Comparison of ENCODE assay signal across 9 cellular contexts in the genomic region with DNA sequence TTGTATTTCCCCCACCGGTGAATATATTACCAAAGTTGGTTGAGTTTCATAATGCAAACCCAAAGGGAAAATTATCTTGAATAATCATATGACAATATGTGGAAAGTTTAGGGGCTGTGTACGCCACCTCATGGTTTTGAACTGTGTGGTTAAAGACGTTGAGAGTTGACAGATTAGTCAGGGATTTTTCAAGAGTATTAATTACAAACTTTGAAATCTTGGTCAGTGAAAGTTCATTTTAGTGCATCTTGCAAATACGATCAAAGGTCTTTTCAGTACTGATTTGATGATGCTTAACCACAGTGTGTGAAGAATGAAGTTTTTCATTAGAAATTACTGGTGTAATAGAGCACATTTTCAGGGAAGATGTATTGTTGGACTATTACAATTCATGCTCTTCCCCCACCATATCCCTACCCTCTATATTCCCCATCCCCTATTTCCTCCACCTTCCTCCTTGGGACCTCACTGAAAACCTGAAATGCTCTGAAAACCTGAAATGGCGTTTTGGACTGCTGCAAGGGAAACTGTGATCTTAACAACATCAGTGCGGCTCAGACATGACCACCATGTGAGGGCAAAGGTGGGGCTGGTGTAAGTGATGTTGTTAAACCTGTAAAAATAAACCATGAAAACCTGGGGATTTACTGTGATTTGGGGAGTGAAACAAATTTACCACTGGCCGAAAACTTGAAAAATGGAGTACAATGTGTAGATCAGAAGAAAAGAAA. TPM values are rescaled to one million over a fixed set of nuclear protein-coding genes. Genes with fewer than 3 reads are reported as not detected.
A peak's percentile ranks its signal among the peaks of the same experiment; 100 is the strongest.
DNase-seq lines count a peak whose midpoint lies in the region; ATAC-seq and TF ChIP-seq lines count a peak whose summit lies in the region.
"Had no signal": no experiment of that assay in that cellular context is flagged by ENCODE, and none has a peak within 500 bp of the region (broad histone marks: within the 10 kb centered on the region; RNA-seq: fewer than 3 reads in every experiment).

No MANE protein-coding gene starts in this region.

- H3K27ac ChIP-seq in CD8-positive, alpha-beta memory T cell (ENCODE audit: low read depth, low read length): no peak overlapping the region
- H3K27ac ChIP-seq: heart left ventricle had no signal

- CTCF ChIA-PET in CD8-positive, alpha-beta memory T cell (lab: Charles Lee): interaction anchor here (1.4 to 2.5 kb wide), 3 partner anchors 10 to 308 kb away, joined by 4 to 12 read pairs (median 6); no protein-coding TSS in a partner anchor

- POLR2A ChIA-PET in CD8-positive, alpha-beta memory T cell (lab: Charles Lee): no interaction called here

- peaks cover 33% of the 10 kb centered on the region for H3K4me1 ChIP-seq in CD8-positive, alpha-beta memory T cell (ENCODE audit: insufficient read depth, low read length)

- in situ Hi-C loops in GM13977 (cut with MboI; ENCODE audit: low pct_unique_long_range_greater_than_20kb, low sequenced_read_pairs, unreplicated experiment): loop anchor here (10.0 to 25.0 kb wide), 2 partner anchors 291 to 596 kb away; no protein-coding TSS in a partner anchor

- peak; percentile 14 for TF ChIP-seq CTCF in GM13977 (IDR thresholded peaks at IDR 0.05; ENCODE audit: extremely low read depth, insufficient read depth, missing control alignments)

- H3K9me3 ChIP-seq in CD8-positive, alpha-beta memory T cell (ENCODE audit: low read length): no peaks in the 10 kb centered on the region
- H3K9me3 ChIP-seq: heart left ventricle had no signal

- H3K27me3 ChIP-seq in CD8-positive, alpha-beta memory T cell (ENCODE audit: insufficient read depth, low read length, poor library complexity, severe bottlenecking): peaks cover 31% of the 10 kb centered on the region

- no peaks in the 10 kb centered on the region for H3K36me3 ChIP-seq in CD8-positive, alpha-beta memory T cell (ENCODE audit: insufficient read depth, low read length)
- H3K36me3 ChIP-seq: heart left ventricle had no signal

- H3K4me1 Mint-ChIP-seq in CD8-positive, alpha-beta memory T cell: peaks cover 31 to 42% (median 37%) of the 10 kb centered on the region in 3 donors
- H3K4me1 Mint-ChIP-seq in activated naive CD8-positive, alpha-beta T cell treated with anti-CD3 and anti-CD28 coated beads for 36 hours: peaks cover 45% of the 10 kb centered on the region

- no peaks in the 10 kb centered on the region for H3K9me3 Mint-ChIP-seq in CD8-positive, alpha-beta memory T cell
- H3K9me3 Mint-ChIP-seq in activated naive CD8-positive, alpha-beta T cell treated with anti-CD3 and anti-CD28 coated beads for 36 hours: no peaks in the 10 kb centered on the region

- peak overlapping the region in 5 of 7 donors; percentile 20 to 87 (median 79) for H3K4me3 Mint-ChIP-seq in CD8-positive, alpha-beta memory T cell
- no peak overlapping the region for H3K4me3 Mint-ChIP-seq in activated naive CD8-positive, alpha-beta T cell treated with anti-CD3 and anti-CD28 coated beads for 36 hours

- no peak for DNase-seq in CD8-positive, alpha-beta memory T cell
- DNase-seq in GM13977 (ENCODE audit: low spot score): peak; percentile 65
- peak; percentile 41 for DNase-seq in activated naive CD8-positive, alpha-beta T cell treated with anti-CD3 and anti-CD28 coated beads for 36 hours
- DNase-seq in activated effector memory CD4-positive, alpha-beta T cell treated with anti-CD3 and anti-CD28 coated beads, Interleukin-2, amount 50 U/mL, for 16 hours: no peak
- DNase-seq: T1000 had no signal

- H3K27me3 Mint-ChIP-seq in CD8-positive, alpha-beta memory T cell: peaks cover 34 to 69% of the 10 kb centered on the region in 2 donors
- peaks cover 55% of the 10 kb centered on the region for H3K27me3 Mint-ChIP-seq in activated naive CD8-positive, alpha-beta T cell treated with anti-CD3 and anti-CD28 coated beads for 36 hours

- no peak overlapping the region for H3K4me3 ChIP-seq in CD8-positive, alpha-beta memory T cell (ENCODE audit: low read length)

- peak overlapping the region in 3 of 8 donors; percentile 15 to 44 (median 31) for H3K27ac Mint-ChIP-seq in CD8-positive, alpha-beta memory T cell
- peak overlapping the region; percentile 86 for H3K27ac Mint-ChIP-seq in activated naive CD8-positive, alpha-beta T cell treated with anti-CD3 and anti-CD28 coated beads for 36 hours

- peaks cover 0 to 5% (median 4%) of the 10 kb centered on the region in 3 donors for H3K36me3 Mint-ChIP-seq in CD8-positive, alpha-beta memory T cell
- H3K36me3 Mint-ChIP-seq in activated naive CD8-positive, alpha-beta T cell treated with anti-CD3 and anti-CD28 coated beads for 36 hours: no peaks in the 10 kb centered on the region

- peak; percentile 36 for ATAC-seq in HG02938 (IDR thresholded peaks at IDR 0.05; ENCODE audit: unreplicated experiment)
- ATAC-seq in HG03280 (IDR thresholded peaks at IDR 0.05; ENCODE audit: unreplicated experiment): no peak
- no peak for ATAC-seq in HG03457 (IDR thresholded peaks at IDR 0.05; ENCODE audit: unreplicated experiment)

RNA-seq across cellular contexts. Expression of gene BCL2L11, which starts 4.5 kb away (rescaled TPM):
- total RNA-seq in CD8-positive, alpha-beta memory T cell: 10 to 100 TPM; 36.6 to 40.6 TPM
- polyA plus RNA-seq in CD8-positive, alpha-beta memory T cell: 13.8 TPM
- total RNA-seq in activated naive CD8-positive, alpha-beta T cell treated with anti-CD3 and anti-CD28 coated beads for 36 hours: 10 to 100 TPM; 19.9 TPM

Comparison
In these comparisons a context has a peak if more than half of its experiments do, and no peak if none do; other contexts are left out.
1. DNase-seq: peak in GM13977 (single experiment) and activated naive CD8-positive, alpha-beta T cell treated with anti-CD3 and anti-CD28 coated beads for 36 hours (single experiment); none in CD8-positive, alpha-beta memory T cell (0 of 5) and activated effector memory CD4-positive, alpha-beta T cell treated with anti-CD3 and anti-CD28 coated beads, Interleukin-2, amount 50 U/mL, for 16 hours (single experiment).